In the genomic region with DNA sequence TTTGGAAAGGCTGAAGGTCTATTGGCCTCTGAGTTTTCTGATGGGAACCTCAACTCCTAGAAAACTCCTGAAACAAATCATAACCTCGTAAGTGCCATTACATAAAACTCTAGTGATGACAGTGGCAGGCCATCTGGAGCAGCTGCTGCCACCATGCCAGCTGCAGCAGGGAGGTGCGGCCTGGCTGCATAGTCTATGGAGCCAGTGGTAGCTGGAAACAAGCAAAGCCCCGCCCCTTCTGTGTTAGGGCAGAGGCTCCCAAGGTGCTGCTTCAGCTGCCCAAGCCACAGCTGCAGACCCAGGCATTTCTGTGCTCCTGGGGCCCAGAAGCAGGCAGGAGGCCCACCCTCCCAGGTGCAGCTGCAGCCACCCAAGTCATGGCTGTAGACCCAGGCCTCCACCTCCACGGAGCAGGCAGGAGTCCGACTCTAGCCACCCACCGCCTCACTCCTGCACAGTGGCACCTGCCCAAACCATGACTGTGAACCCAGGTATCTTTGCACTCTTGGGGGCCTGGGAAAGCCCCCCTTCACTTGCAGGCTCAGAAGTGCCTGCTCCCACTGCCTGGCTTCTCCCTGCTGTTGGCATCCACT, we compare ENCODE assay signal across 18 cellular contexts.
"Had no signal": no experiment of that assay in that cellular context is flagged by ENCODE, and none has a peak within 500 bp of the region (broad histone marks: within the 10 kb centered on the region; RNA-seq: fewer than 3 reads in every experiment).

No MANE protein-coding gene starts in this region.

- H3K36me3 ChIP-seq: brain microvascular endothelial cell, colonic mucosa had no signal

- H3K4me1 ChIP-seq: colonic mucosa had no signal

- H3K36me3 Mint-ChIP-seq: activated CD4-positive, alpha-beta memory T cell treated with anti-CD3 and anti-CD28 coated beads for 36 hours; mesothelial cell of epicardium had no signal

- ATAC-seq: left lobe of liver had no signal

- H3K4me1 Mint-ChIP-seq: activated B cell treated with CpG ODN at 0.5 μM for 24 hours; central memory CD8-positive, alpha-beta T cell had no signal

- H3K27me3 ChIP-seq: brain microvascular endothelial cell, colonic mucosa had no signal

- H3K9me3 ChIP-seq: colonic mucosa had no signal

- H3K4me3 Mint-ChIP-seq: activated B cell treated with CpG ODN at 0.5 μM for 24 hours; activated CD4-positive, alpha-beta memory T cell treated with anti-CD3 and anti-CD28 coated beads for 36 hours; activated T-cell treated with anti-CD3 and anti-CD28 coated beads, Interleukin-2, amount 50 U/mL, for 24 hours; central memory CD8-positive, alpha-beta T cell; mesothelial cell of epicardium had no signal

- H3K27ac ChIP-seq: brain microvascular endothelial cell, colonic mucosa had no signal

- H3K27ac Mint-ChIP-seq: activated B cell treated with CpG ODN at 0.5 μM for 24 hours; activated CD4-positive, alpha-beta memory T cell treated with anti-CD3 and anti-CD28 coated beads for 36 hours; activated T-cell treated with anti-CD3 and anti-CD28 coated beads, Interleukin-2, amount 50 U/mL, for 24 hours; mesothelial cell of epicardium had no signal

- H3K4me3 ChIP-seq: colonic mucosa, lung had no signal

- DNase-seq: activated B cell treated with CpG ODN at 0.5 μM for 24 hours; activated CD4-positive, alpha-beta memory T cell treated with anti-CD3 and anti-CD28 coated beads for 36 hours; activated CD4-positive, alpha-beta T cell treated with anti-CD3 and anti-CD28 coated beads for 4 hours; activated naive CD4-positive, alpha-beta T cell treated with anti-CD3 and anti-CD28 coated beads, Interleukin-2, amount 50 U/mL, for 16 hours; activated T-cell treated with anti-CD3 and anti-CD28 coated beads, Interleukin-2, amount 50 U/mL, for 24 hours; aorta; brain microvascular endothelial cell; colonic mucosa; foreskin melanocyte; glutamatergic neuron; hippocampal formation; retina; stimulated activated CD8-positive, alpha-beta memory T cell treated with anti-CD3 and anti-CD28 coated beads, Interleukin-4, amount 100 ng/mL, for 48 hours; stimulated activated naive CD4-positive, alpha-beta T cell had no signal

- H3K27me3 Mint-ChIP-seq: activated B cell treated with CpG ODN at 0.5 μM for 24 hours; activated CD4-positive, alpha-beta memory T cell treated with anti-CD3 and anti-CD28 coated beads for 36 hours; activated T-cell treated with anti-CD3 and anti-CD28 coated beads, Interleukin-2, amount 50 U/mL, for 24 hours; central memory CD8-positive, alpha-beta T cell had no signal
